Comparison of ENCODE assay signal across 19 cellular contexts in the genomic region with DNA sequence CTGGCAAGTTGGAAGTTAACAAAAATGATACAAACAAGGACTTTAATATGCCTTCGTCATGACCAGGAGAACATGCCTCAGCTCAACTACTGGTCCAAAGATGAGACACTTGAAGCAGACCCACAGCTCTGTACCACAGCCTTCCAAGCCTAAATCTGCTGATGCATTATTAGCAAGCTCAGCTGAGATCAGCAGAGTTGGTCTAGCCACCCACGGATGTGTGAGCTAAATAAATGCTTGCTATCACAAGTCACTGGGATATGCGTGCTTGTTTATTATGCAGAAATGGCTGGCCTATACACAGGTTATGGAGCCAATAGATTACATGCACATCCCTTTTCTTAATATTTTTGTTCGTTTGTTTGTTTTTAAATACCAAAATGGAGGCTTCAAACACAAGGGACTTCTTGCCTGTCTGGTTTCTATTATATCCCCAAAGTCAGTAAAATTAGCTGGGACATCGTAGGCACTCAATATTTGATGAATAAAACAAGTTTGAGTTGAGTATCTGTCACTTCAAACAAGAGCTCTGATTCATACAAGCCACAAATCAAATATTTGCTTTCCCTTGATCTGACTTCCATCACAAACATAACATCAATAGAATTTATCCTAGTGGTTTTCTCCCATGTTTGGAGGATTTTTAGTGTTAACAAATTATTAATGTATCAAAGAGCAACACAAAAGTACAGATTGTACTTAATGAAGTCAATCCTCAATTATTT.
DNase-seq lines count a peak whose midpoint lies in the region; ATAC-seq and TF ChIP-seq lines count a peak whose summit lies in the region.
"Had no signal": no experiment of that assay in that cellular context is flagged by ENCODE, and none has a peak within 500 bp of the region (broad histone marks: within the 10 kb centered on the region; RNA-seq: fewer than 3 reads in every experiment).

No MANE protein-coding gene starts in this region.

- no peak overlapping the region for H3K4me3 ChIP-seq in epithelial cell of esophagus (ENCODE audit: low read length)
- H3K4me3 ChIP-seq: BLaER1 had no signal

- H3K9me3 Mint-ChIP-seq in activated CD4-positive, alpha-beta T cell treated with anti-CD3 and anti-CD28 coated beads, Interleukin-2, amount 10 ng/mL, durations not matched to agents 24 days and 14 days: peaks cover 32% of the 10 kb centered on the region

- ATAC-seq in left colon (no peak), GM18519 (IDR thresholded peaks at IDR 0.05; ENCODE audit: low FRiP score, unreplicated experiment) (no peak)
- ATAC-seq: CD8-positive, alpha-beta T cell; Panc1 had no signal

- DNase-seq in activated CD4-positive, alpha-beta T cell treated with anti-CD3 and anti-CD28 coated beads, Interleukin-2, amount 10 ng/mL, durations not matched to agents 24 days and 14 days: peak; percentile 48
- DNase-seq in activated CD4-positive, alpha-beta T cell treated with anti-CD3 and anti-CD28 coated beads for 4 hours: no peak
- DNase-seq in RKO (ENCODE audit: low spot score) (peak; percentile 26), epithelial cell of esophagus (ENCODE audit: low read depth) (peak; percentile 36), left colon (no peak), NCI-H526 (lab: John Stamatoyannopoulos, UW) (no peak)
- DNase-seq in activated CD4-positive, alpha-beta T cell treated with anti-CD3 and anti-CD28 coated beads, Interleukin-2, amount 50 U/mL, for 4 hours: no peak
- DNase-seq: CD8-positive, alpha-beta T cell; GDM1; KBM-7; NCI-H1417 treated with DMSO at 0.1 percent for 48 hours; NCI-H1930; NCI-H2171 treated with DMSO at 0.1 percent for 48 hours; NCI-H446 treated with DMSO at 0.1 percent for 48 hours; Right ventricle myocardium superior; SK-N-SH had no signal

- no peak overlapping the region for H3K27ac Mint-ChIP-seq in activated CD4-positive, alpha-beta T cell treated with anti-CD3 and anti-CD28 coated beads, Interleukin-2, amount 10 ng/mL, durations not matched to agents 24 days and 14 days
- H3K27ac Mint-ChIP-seq: CD8-positive, alpha-beta T cell had no signal

- no peak for TF ChIP-seq CTCF in epithelial cell of esophagus (IDR thresholded peaks at IDR 0.05; ENCODE audit: insufficient read depth, low read depth, low read length, missing control alignments)

- intact Hi-C loops in activated CD4-positive, alpha-beta T cell treated with anti-CD3 and anti-CD28 coated beads, Interleukin-2, amount 10 ng/mL, durations not matched to agents 24 days and 14 days (cut with micrococcal nuclease): no loop called here
- intact Hi-C loops in left colon (cut with DNase I, micrococcal nuclease): no loop called here

- H3K4me1 Mint-ChIP-seq in activated CD4-positive, alpha-beta T cell treated with anti-CD3 and anti-CD28 coated beads, Interleukin-2, amount 10 ng/mL, durations not matched to agents 24 days and 14 days: peaks cover 7% of the 10 kb centered on the region

- H3K36me3 Mint-ChIP-seq in activated CD4-positive, alpha-beta T cell treated with anti-CD3 and anti-CD28 coated beads, Interleukin-2, amount 10 ng/mL, durations not matched to agents 24 days and 14 days (ENCODE audit: low read depth): peaks cover 20% of the 10 kb centered on the region

- H3K27me3 Mint-ChIP-seq in activated CD4-positive, alpha-beta T cell treated with anti-CD3 and anti-CD28 coated beads, Interleukin-2, amount 10 ng/mL, durations not matched to agents 24 days and 14 days: peaks cover 8% of the 10 kb centered on the region

- no peak overlapping the region for H3K4me3 Mint-ChIP-seq in activated CD4-positive, alpha-beta T cell treated with anti-CD3 and anti-CD28 coated beads, Interleukin-2, amount 10 ng/mL, durations not matched to agents 24 days and 14 days
- H3K4me3 Mint-ChIP-seq: CD8-positive, alpha-beta T cell had no signal

Comparison
In these comparisons a context has a peak if more than half of its experiments do, and no peak if none do; other contexts are left out.
1. DNase-seq: peak in activated CD4-positive, alpha-beta T cell treated with anti-CD3 and anti-CD28 coated beads, Interleukin-2, amount 10 ng/mL, durations not matched to agents 24 days and 14 days (single experiment), RKO (single experiment) and epithelial cell of esophagus (single experiment); none in activated CD4-positive, alpha-beta T cell treated with anti-CD3 and anti-CD28 coated beads for 4 hours (0 of 2), left colon (0 of 2), NCI-H526 (0 of 2) and activated CD4-positive, alpha-beta T cell treated with anti-CD3 and anti-CD28 coated beads, Interleukin-2, amount 50 U/mL, for 4 hours (0 of 2).